Comparison of ENCODE assay signal across 19 cellular contexts in the genomic region with DNA sequence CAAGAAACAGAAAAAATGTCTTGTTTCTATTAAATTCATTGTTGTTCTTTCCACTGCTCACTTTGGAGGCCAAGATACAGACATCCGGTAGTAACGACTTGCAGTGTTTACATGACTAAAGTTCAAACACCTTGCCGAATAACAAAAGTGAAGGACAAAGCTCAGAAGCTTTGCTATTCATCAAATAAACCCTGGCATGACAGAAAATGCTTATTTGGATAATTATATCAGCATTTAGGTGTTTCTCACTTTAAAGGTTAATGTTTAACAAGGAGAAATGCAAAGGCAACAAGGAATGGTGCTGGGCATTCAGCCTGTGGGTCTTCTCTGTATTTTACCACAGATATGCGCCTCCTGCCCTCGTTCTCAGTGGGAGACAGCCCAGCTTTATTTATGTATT. TPM values are rescaled to one million over a fixed set of nuclear protein-coding genes. Genes with fewer than 3 reads are reported as not detected.
DNase-seq lines count a peak whose midpoint lies in the region; ATAC-seq, FAIRE-seq and TF ChIP-seq lines count a peak whose summit lies in the region.
"Had no signal": no experiment of that assay in that cellular context is flagged by ENCODE, and none has a peak within 500 bp of the region (broad histone marks: within the 10 kb centered on the region; RNA-seq: fewer than 3 reads in every experiment).

No MANE protein-coding gene starts in this region.

- TF ChIP-seq CTCF in endothelial cell of umbilical vein (IDR thresholded peaks at IDR 0.05; ENCODE audit: extremely low read depth in 1 of 2, insufficient read depth in 1 of 2, low read depth in 1 of 2, low read length in 2 of 2) (no peak), mucosa of descending colon (IDR thresholded peaks at IDR 0.05) (no peak), prostate gland (IDR thresholded peaks at IDR 0.05) (no peak)

- no peaks in the 10 kb centered on the region for H3K36me3 Mint-ChIP-seq in activated CD8-positive, alpha-beta T cell treated with anti-CD3 and anti-CD28 coated beads, Interleukin-2, amount 10 ng/mL, durations not matched to agents 7 days and 5 days (ENCODE audit: low read depth)
- H3K36me3 Mint-ChIP-seq: CD4-positive, alpha-beta memory T cell; IgD-negative memory B cell had no signal

- no peaks in the 10 kb centered on the region for H3K4me1 Mint-ChIP-seq in activated CD8-positive, alpha-beta T cell treated with anti-CD3 and anti-CD28 coated beads, Interleukin-2, amount 10 ng/mL, durations not matched to agents 7 days and 5 days (ENCODE audit: low read depth)
- H3K4me1 Mint-ChIP-seq: CD4-positive, alpha-beta memory T cell had no signal

- intact Hi-C loops in endothelial cell of umbilical vein (cut with micrococcal nuclease) (no loop called here), mucosa of descending colon (cut with DNase I, micrococcal nuclease) (no loop called here), prostate gland (cut with DNase I) (no loop called here)

- H3K27ac Mint-ChIP-seq in activated CD8-positive, alpha-beta T cell treated with anti-CD3 and anti-CD28 coated beads, Interleukin-2, amount 10 ng/mL, durations not matched to agents 7 days and 5 days = no peak overlapping the region
- H3K27ac Mint-ChIP-seq: CD4-positive, alpha-beta memory T cell had no signal

- peak; percentile 25 for ATAC-seq in mucosa of descending colon
- no peak for ATAC-seq in HG03342 (IDR thresholded peaks at IDR 0.05; ENCODE audit: unreplicated experiment)
- ATAC-seq in HG02610 (IDR thresholded peaks at IDR 0.05; ENCODE audit: unreplicated experiment) = no peak
- no peak for ATAC-seq in activated CD8-positive, alpha-beta T cell treated with anti-CD3 and anti-CD28 coated beads, Interleukin-2, amount 10 ng/mL, durations not matched to agents 7 days and 5 days
- ATAC-seq: A549 had no signal

- H3K9me3 Mint-ChIP-seq in activated CD8-positive, alpha-beta T cell treated with anti-CD3 and anti-CD28 coated beads, Interleukin-2, amount 10 ng/mL, durations not matched to agents 7 days and 5 days (ENCODE audit: insufficient read depth) = no peaks in the 10 kb centered on the region
- H3K9me3 Mint-ChIP-seq: CD4-positive, alpha-beta memory T cell had no signal

- H3K4me1 ChIP-seq in endothelial cell of umbilical vein (ENCODE audit: control insufficient read depth, extremely low read depth, insufficient read depth, low read length) (no peaks in the 10 kb centered on the region), mucosa of descending colon (ENCODE audit: low read depth) (no peaks in the 10 kb centered on the region), prostate gland (replicated peaks) (no peaks in the 10 kb centered on the region)
- H3K4me1 ChIP-seq: A549, BE2C had no signal

- H3K27ac ChIP-seq in endothelial cell of umbilical vein (ENCODE audit: insufficient read depth, low read depth, low read length) (no peak overlapping the region), prostate gland (no peak overlapping the region)
- H3K27ac ChIP-seq: A549, C4-2B had no signal

- H3K36me3 ChIP-seq in endothelial cell of umbilical vein (ENCODE audit: control insufficient read depth in 2 of 2, extremely low read depth in 1 of 2, insufficient read depth in 2 of 2, low read length in 2 of 2) = no peaks in the 10 kb centered on the region
- H3K36me3 ChIP-seq in mucosa of descending colon (ENCODE audit: low read depth) = no peaks in the 10 kb centered on the region
- no peaks in the 10 kb centered on the region for H3K36me3 ChIP-seq in prostate gland
- H3K36me3 ChIP-seq: BE2C had no signal

- H2AFZ ChIP-seq in endothelial cell of umbilical vein (ENCODE audit: low read depth, low read length) = no peak overlapping the region

- 16% methylated on average over 5 of the region's 5 CpGs for WGBS in prostate gland

- H3K9me1 ChIP-seq in endothelial cell of umbilical vein (replicated peaks; ENCODE audit: control insufficient read depth, extremely low read depth, insufficient read depth, low read length) = no peaks in the 10 kb centered on the region

- peaks cover 51% of the 10 kb centered on the region for H3K27me3 Mint-ChIP-seq in activated CD8-positive, alpha-beta T cell treated with anti-CD3 and anti-CD28 coated beads, Interleukin-2, amount 10 ng/mL, durations not matched to agents 7 days and 5 days (ENCODE audit: low read depth)

- no TSS peak for BruUV-seq in endothelial cell of umbilical vein (replicated peaks; lab: Mats Ljungman, UMichigan)

- H4K20me1 ChIP-seq in endothelial cell of umbilical vein (replicated peaks; ENCODE audit: control insufficient read depth, extremely low read depth, insufficient read depth, low read length) = no peaks in the 10 kb centered on the region

- TF ChIP-seq POLR2A in endothelial cell of umbilical vein (IDR thresholded peaks at IDR 0.05; ENCODE audit: low read depth, low read length) (no peak), prostate gland (IDR thresholded peaks at IDR 0.05) (no peak)

- H3K4me3 ChIP-seq in endothelial cell of umbilical vein (replicated peaks in 1 of 3; ENCODE audit: insufficient read depth in 1 of 3, low read depth in 1 of 3, low read length in 3 of 3) (no peak overlapping the region), mucosa of descending colon (no peak overlapping the region), prostate gland (no peak overlapping the region)
- H3K4me3 ChIP-seq: A549 had no signal

- FAIRE-seq in endothelial cell of umbilical vein (lab: Jason Lieb, UNC) = no peak
- FAIRE-seq: A549, D721Med, GM19239 had no signal

- no peak overlapping the region for H3K9ac ChIP-seq in endothelial cell of umbilical vein (replicated peaks; ENCODE audit: extremely low read depth, insufficient read depth, low read length)

- H3K27me3 ChIP-seq in endothelial cell of umbilical vein (ENCODE audit: control insufficient read depth in 2 of 2, insufficient read depth in 2 of 2, low read length in 2 of 2) (peaks cover 19 to 24% of the 10 kb centered on the region in 2 experiments), prostate gland (replicated peaks; ENCODE audit: insufficient read depth) (peaks cover 14% of the 10 kb centered on the region)

- H3K9me3 ChIP-seq in endothelial cell of umbilical vein (replicated peaks; ENCODE audit: control insufficient read depth, insufficient read depth, low read length) (no peaks in the 10 kb centered on the region), mucosa of descending colon (no peaks in the 10 kb centered on the region), prostate gland (no peaks in the 10 kb centered on the region)
- H3K9me3 ChIP-seq: A549, BE2C had no signal

- H3K4me3 Mint-ChIP-seq in activated CD8-positive, alpha-beta T cell treated with anti-CD3 and anti-CD28 coated beads, Interleukin-2, amount 10 ng/mL, durations not matched to agents 7 days and 5 days = no peak overlapping the region
- H3K4me3 Mint-ChIP-seq: CD4-positive, alpha-beta memory T cell; IgD-negative memory B cell had no signal

- H3K79me2 ChIP-seq in endothelial cell of umbilical vein (ENCODE audit: control insufficient read depth, insufficient read depth, low read length) = no peaks in the 10 kb centered on the region

- CTCF ChIA-PET in endothelial cell of umbilical vein (lab: Charles Lee) = no interaction called here
- CTCF ChIA-PET in activated CD8-positive, alpha-beta T cell treated with anti-CD3 and anti-CD28 coated beads, Interleukin-2, amount 10 ng/mL, durations not matched to agents 7 days and 5 days (lab: Charles Lee) = interaction anchor here (0.6 kb wide), 1 partner anchor 31 kb away, joined by 4 read pairs; no protein-coding TSS in a partner anchor

- DNase-seq in HuH-7 (ENCODE audit: low spot score) = peak; percentile 72
- peak; percentile 5 for DNase-seq in endothelial cell of umbilical vein (ENCODE audit: low read depth, low spot score)
- DNase-seq in mucosa of descending colon = no peak
- DNase-seq in activated CD8-positive, alpha-beta T cell treated with anti-CD3 and anti-CD28 coated beads, Interleukin-2, amount 10 ng/mL, durations not matched to agents 7 days and 5 days = no peak
- no peak for DNase-seq in prostate gland (ENCODE audit: low spot score)
- DNase-seq: BE2C; CD4-positive, alpha-beta memory T cell; DMS153; GF-D8; HCEC 1CT had no signal

- dilution Hi-C loops in endothelial cell of umbilical vein (cut with MboI; ENCODE audit: extremely low pct_ligation_motif_present, low sequenced_read_pairs) = no loop called here

- no peak overlapping the region for H3K4me2 ChIP-seq in endothelial cell of umbilical vein (ENCODE audit: insufficient read depth, low read length)
- H3K4me2 ChIP-seq: A549 had no signal

- POLR2A ChIA-PET in endothelial cell of umbilical vein (lab: Charles Lee) = no interaction called here
- POLR2A ChIA-PET in activated CD8-positive, alpha-beta T cell treated with anti-CD3 and anti-CD28 coated beads, Interleukin-2, amount 10 ng/mL, durations not matched to agents 7 days and 5 days (lab: Charles Lee) = no interaction called here

TF ChIP-seq in endothelial cell of umbilical vein, 7 proteins besides CTCF, POLR2A, EP300 and RAD21:
- TF ChIP-seq GATA2 (IDR thresholded peaks at IDR 0.05; ENCODE audit: insufficient read depth, insufficient read length, low read depth, low read length) = no peak
- TF ChIP-seq FOS (IDR thresholded peaks at IDR 0.05; ENCODE audit: borderline replicate concordance, insufficient read depth, low read length) = no peak
- TF ChIP-seq POLR2AphosphoS5 (IDR thresholded peaks at IDR 0.05; ENCODE audit: insufficient read depth, low read depth, low read length) = no peak
- no peak for TF ChIP-seq JUN (IDR thresholded peaks at IDR 0.05; ENCODE audit: borderline replicate concordance, insufficient read depth, insufficient read length, low read depth)
- TF ChIP-seq, protein P1, sequence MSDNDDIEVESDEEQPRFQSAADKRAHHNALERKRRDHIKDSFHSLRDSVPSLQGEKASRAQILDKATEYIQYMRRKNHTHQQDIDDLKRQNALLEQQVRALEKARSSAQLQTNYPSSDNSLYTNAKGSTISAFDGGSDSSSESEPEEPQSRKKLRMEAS (IDR thresholded peaks at IDR 0.05; ENCODE audit: insufficient read depth, insufficient read length) = no peak
- TF ChIP-seq EZH2 (IDR thresholded peaks at IDR 0.05; ENCODE audit: borderline replicate concordance, low read depth, low read length, severe bottlenecking) = no peak
- TF ChIP-seq MYC (IDR thresholded peaks at IDR 0.05; ENCODE audit: low read depth, low read length) = no peak

RNA-seq across cellular contexts. Expression of a gene that starts 5.4 kb away (rescaled TPM):
- total RNA-seq in endothelial cell of umbilical vein (not detected in 2 replicates), mucosa of descending colon (not detected), prostate gland (1 to 10 TPM in 1 of 2 donors, not detected in 1; 1.9 TPM)
- not detected in 2 replicates for polyA plus RNA-seq in endothelial cell of umbilical vein
- polyA plus RNA-seq in endothelial cell of umbilical vein (2011; cell fraction: cytosol; rRNA removed) = not detected in 2 replicates
- polyA plus RNA-seq in endothelial cell of umbilical vein (2011; cell fraction: nucleus; rRNA removed) = not detected in 2 replicates
- polyA plus RNA-seq in endothelial cell of umbilical vein (2012) = not detected in 2 replicates
- polyA minus RNA-seq in endothelial cell of umbilical vein = not detected in 2 replicates
- polyA minus RNA-seq in endothelial cell of umbilical vein (2011; cell fraction: cytosol; rRNA and poly(A)+ RNA removed) = not detected
- polyA minus RNA-seq in endothelial cell of umbilical vein (2011; cell fraction: nucleus; rRNA and poly(A)+ RNA removed) = not detected in 2 replicates
- total RNA-seq in activated CD8-positive, alpha-beta T cell treated with anti-CD3 and anti-CD28 coated beads, Interleukin-2, amount 10 ng/mL, durations not matched to agents 7 days and 5 days = not detected
- total RNA-seq: CD4-positive, alpha-beta memory T cell; H4 had no signal
- polyA plus RNA-seq: A549; AG04450; CD4-positive, alpha-beta memory T cell; IgD-negative memory B cell had no signal

Comparison
In these comparisons a context has a peak if more than half of its experiments do, and no peak if none do; other contexts are left out.
1. DNase-seq: peak in HuH-7 (single experiment) and endothelial cell of umbilical vein (single experiment); none in mucosa of descending colon (0 of 3), activated CD8-positive, alpha-beta T cell treated with anti-CD3 and anti-CD28 coated beads, Interleukin-2, amount 10 ng/mL, durations not matched to agents 7 days and 5 days (single experiment) and prostate gland (single experiment).